Comparison of ENCODE assay signal across 25 cellular contexts in the genomic region with DNA sequence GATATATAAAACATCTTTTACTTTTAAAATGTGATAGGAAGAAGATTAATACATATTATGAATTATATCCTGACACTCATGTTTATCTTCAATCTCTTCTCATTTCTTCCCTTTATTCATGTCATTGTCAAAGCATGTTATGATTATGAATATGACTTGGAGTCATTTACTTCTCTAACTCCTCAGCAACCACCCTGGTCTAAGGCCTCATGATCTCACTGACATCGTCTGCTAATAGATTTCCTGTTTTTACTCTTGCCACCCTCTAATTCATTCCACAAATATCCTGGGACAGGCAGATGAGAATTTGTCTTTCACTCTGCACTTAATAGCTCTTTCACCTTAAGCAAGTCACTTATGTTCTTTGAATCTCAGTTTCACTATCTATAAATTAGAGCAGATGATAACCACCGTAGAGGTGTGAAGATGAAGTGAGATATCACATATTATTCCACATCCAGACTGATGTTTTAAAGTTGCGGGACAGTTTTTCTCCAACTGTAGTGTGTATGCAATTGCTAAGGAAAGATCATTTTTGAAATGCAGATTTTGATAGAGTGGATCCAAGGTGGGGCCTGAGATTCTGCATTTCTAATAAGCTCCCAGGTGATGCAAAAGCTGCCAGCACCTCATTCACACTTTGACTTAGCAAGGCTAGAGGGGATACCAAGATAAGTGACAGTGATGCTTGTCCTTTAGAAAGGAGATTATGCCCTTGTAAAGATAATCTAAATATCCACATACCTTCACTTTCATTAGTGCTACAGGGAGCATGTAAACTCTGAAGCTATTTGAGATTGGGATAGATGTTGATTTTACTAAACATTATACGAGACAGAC. TPM values are rescaled to one million over a fixed set of nuclear protein-coding genes. Genes with fewer than 3 reads are reported as not detected.
"Had no signal": no experiment of that assay in that cellular context is flagged by ENCODE, and none has a peak within 500 bp of the region (broad histone marks: within the 10 kb centered on the region; RNA-seq: fewer than 3 reads in every experiment).

No MANE protein-coding gene starts in this region.

- H3K36me3 ChIP-seq: ascending aorta, breast epithelium, colonic mucosa, left lung, transverse colon had no signal

- H2AFZ ChIP-seq: parathyroid adenoma had no signal

- H3K27me3 Mint-ChIP-seq: activated CD8-positive, alpha-beta T cell treated with anti-CD3 and anti-CD28 coated beads for 36 hours had no signal

- H3K4me3 ChIP-seq: ascending aorta, breast epithelium, colonic mucosa, left lung, lung, transverse colon had no signal

- ATAC-seq: activated CD8-positive, alpha-beta memory T cell treated with anti-CD3 and anti-CD28 coated beads, Interleukin-2, amount 10 ng/mL, durations not matched to agents 7 days and 5 days; activated CD8-positive, alpha-beta T cell treated with anti-CD3 and anti-CD28 coated beads for 36 hours; esophagus mucosa; left lung; right cardiac atrium had no signal

- DNase-seq: activated CD4-positive, alpha-beta T cell treated with anti-CD3 and anti-CD28 coated beads, Interleukin-2, amount 10 ng/mL, durations not matched to agents 7 days and 5 days; activated CD8-positive, alpha-beta memory T cell treated with anti-CD3 and anti-CD28 coated beads, Interleukin-2, amount 10 ng/mL, durations not matched to agents 7 days and 5 days; activated CD8-positive, alpha-beta T cell treated with anti-CD3 and anti-CD28 coated beads for 36 hours; activated gamma-delta T cell treated with Interleukin-2 at 50 U/mL for 16 hours; activated T-cell treated with anti-CD3 and anti-CD28 coated beads for 4 hours; colonic mucosa; foreskin melanocyte; hippocampal formation; kidney glomerular epithelial cell; left lung; natural killer cell; right cardiac atrium; stimulated activated CD4-positive, alpha-beta T cell treated with anti-CD3 and anti-CD28 coated beads, Interleukin-12 subunit alpha, Interleukin-12 subunit beta, amount 100 ng/mL, for 4 hours; stimulated activated CD4-positive, alpha-beta T cell treated with anti-CD3 and anti-CD28 coated beads, Interleukin-4, amount 100 ng/mL, for 4 hours; transverse colon had no signal

- H3K9me3 ChIP-seq: ascending aorta, breast epithelium, colonic mucosa, transverse colon had no signal

- H3K4me3 Mint-ChIP-seq: activated CD4-positive, alpha-beta T cell treated with anti-CD3 and anti-CD28 coated beads, Interleukin-2, amount 10 ng/mL, durations not matched to agents 7 days and 5 days; activated CD8-positive, alpha-beta memory T cell treated with anti-CD3 and anti-CD28 coated beads, Interleukin-2, amount 10 ng/mL, durations not matched to agents 7 days and 5 days; activated CD8-positive, alpha-beta T cell treated with anti-CD3 and anti-CD28 coated beads for 36 hours; activated naive CD4-positive, alpha-beta T cell treated with anti-CD3 and anti-CD28 coated beads, Interleukin-2, amount 50 U/mL, for 24 hours; activated T-helper 1 cell treated with anti-CD3 and anti-CD28 coated beads, Interleukin-12 subunit alpha, Interleukin-12 subunit beta, Interleukin-2, Interleukin-4 antibody, amounts not matched to agents 30 ng/mL and 10 ng/mL and 1 ng/mL, durations not matched to agents 14 hours and 24 hours and 36 hours; natural killer cell had no signal

- H3K9me3 Mint-ChIP-seq: activated CD8-positive, alpha-beta T cell treated with anti-CD3 and anti-CD28 coated beads for 36 hours; activated T-helper 1 cell treated with anti-CD3 and anti-CD28 coated beads, Interleukin-12 subunit alpha, Interleukin-12 subunit beta, Interleukin-2, Interleukin-4 antibody, amounts not matched to agents 30 ng/mL and 10 ng/mL and 1 ng/mL, durations not matched to agents 14 hours and 24 hours and 36 hours; natural killer cell had no signal

- H3K9ac ChIP-seq: parathyroid adenoma had no signal

- H3K27ac Mint-ChIP-seq: activated CD4-positive, alpha-beta T cell treated with anti-CD3 and anti-CD28 coated beads, Interleukin-2, amount 10 ng/mL, durations not matched to agents 7 days and 5 days; activated CD8-positive, alpha-beta memory T cell treated with anti-CD3 and anti-CD28 coated beads, Interleukin-2, amount 10 ng/mL, durations not matched to agents 7 days and 5 days; activated CD8-positive, alpha-beta T cell treated with anti-CD3 and anti-CD28 coated beads for 36 hours; activated naive CD4-positive, alpha-beta T cell treated with anti-CD3 and anti-CD28 coated beads, Interleukin-2, amount 50 U/mL, for 24 hours; activated T-helper 1 cell treated with anti-CD3 and anti-CD28 coated beads, Interleukin-12 subunit alpha, Interleukin-12 subunit beta, Interleukin-2, Interleukin-4 antibody, amounts not matched to agents 30 ng/mL and 10 ng/mL and 1 ng/mL, durations not matched to agents 14 hours and 24 hours and 36 hours; natural killer cell had no signal

- H3K4me1 ChIP-seq: ascending aorta, breast epithelium, colonic mucosa, left lung, parathyroid adenoma, transverse colon had no signal

- H3K36me3 Mint-ChIP-seq: activated CD8-positive, alpha-beta memory T cell treated with anti-CD3 and anti-CD28 coated beads, Interleukin-2, amount 10 ng/mL, durations not matched to agents 7 days and 5 days; natural killer cell had no signal

- H3K27ac ChIP-seq: ascending aorta, breast epithelium, colonic mucosa, left lung, parathyroid adenoma, transverse colon had no signal

- H3K79me2 ChIP-seq: parathyroid adenoma had no signal

- H3K4me1 Mint-ChIP-seq: activated CD4-positive, alpha-beta T cell treated with anti-CD3 and anti-CD28 coated beads, Interleukin-2, amount 10 ng/mL, durations not matched to agents 7 days and 5 days had no signal

- H3K27me3 ChIP-seq: ascending aorta, breast epithelium, colonic mucosa, left lung, transverse colon had no signal

RNA-seq across cellular contexts. Expression of gene IAPP, which starts 3.3 kb away (rescaled TPM):
- total RNA-seq: activated CD4-positive, alpha-beta T cell treated with anti-CD3 and anti-CD28 coated beads, Interleukin-2, amount 10 ng/mL, durations not matched to agents 7 days and 5 days; activated CD8-positive, alpha-beta memory T cell treated with anti-CD3 and anti-CD28 coated beads, Interleukin-2, amount 10 ng/mL, durations not matched to agents 7 days and 5 days; activated CD8-positive, alpha-beta T cell treated with anti-CD3 and anti-CD28 coated beads for 36 hours; activated T-helper 1 cell treated with anti-CD3 and anti-CD28 coated beads, Interleukin-12 subunit alpha, Interleukin-12 subunit beta, Interleukin-2, Interleukin-4 antibody, amounts not matched to agents 30 ng/mL and 10 ng/mL and 1 ng/mL, durations not matched to agents 14 hours and 24 hours and 36 hours; ascending aorta; breast epithelium; colonic mucosa; esophagus mucosa; left lung; lung; natural killer cell; pulmonary artery endothelial cell; right cardiac atrium; skeletal muscle tissue; T-helper 2 cell treated with Interferon-gamma antibody and Interleukin-4, amounts not matched to agents 100 ng/mL and 5 ng/mL, for 36 hours; transverse colon had no signal
- polyA plus RNA-seq: right cardiac atrium had no signal

RNA-seq across cellular contexts. Expression of gene SLCO1A2, which starts 34.6 kb away (rescaled TPM):
- total RNA-seq: activated CD4-positive, alpha-beta T cell treated with anti-CD3 and anti-CD28 coated beads, Interleukin-2, amount 10 ng/mL, durations not matched to agents 7 days and 5 days; activated CD8-positive, alpha-beta memory T cell treated with anti-CD3 and anti-CD28 coated beads, Interleukin-2, amount 10 ng/mL, durations not matched to agents 7 days and 5 days; activated CD8-positive, alpha-beta T cell treated with anti-CD3 and anti-CD28 coated beads for 36 hours; activated T-helper 1 cell treated with anti-CD3 and anti-CD28 coated beads, Interleukin-12 subunit alpha, Interleukin-12 subunit beta, Interleukin-2, Interleukin-4 antibody, amounts not matched to agents 30 ng/mL and 10 ng/mL and 1 ng/mL, durations not matched to agents 14 hours and 24 hours and 36 hours; ascending aorta; colonic mucosa; esophagus mucosa; natural killer cell; pulmonary artery endothelial cell; right cardiac atrium; skeletal muscle tissue; T-helper 2 cell treated with Interferon-gamma antibody and Interleukin-4, amounts not matched to agents 100 ng/mL and 5 ng/mL, for 36 hours; transverse colon had no signal
- polyA plus RNA-seq: right cardiac atrium had no signal
